16 cellular contexts compared by ENCODE assay signal in genomic region chr7:77580762-77581350, GRCh38. TPM values are rescaled to one million over a fixed set of nuclear protein-coding genes. Genes with fewer than 3 reads are reported as not detected.
DNase-seq lines count a peak whose midpoint lies in the region; TF ChIP-seq lines count a peak whose summit lies in the region.
"Had no signal": no experiment of that assay in that cellular context is flagged by ENCODE, and none has a peak within 500 bp of the region (broad histone marks: within the 10 kb centered on the region; RNA-seq: fewer than 3 reads in every experiment).

No MANE protein-coding gene starts in this region.

- no peak overlapping the region for H2AFZ ChIP-seq in osteoblast (ENCODE audit: low read length)

- H3K4me3 Mint-ChIP-seq in chondrocyte (ENCODE audit: unreplicated experiment), result no peak overlapping the region
- H3K4me3 Mint-ChIP-seq: activated naive CD4-positive, alpha-beta T cell treated with anti-CD3 and anti-CD28 coated beads, Interleukin-2, amount 50 U/mL, for 24 hours; CD4-positive, alpha-beta T cell; T-helper 2 cell treated with Interferon-gamma antibody and Interleukin-4, amounts not matched to agents 5 μg/mL and 100 μg/mL, for 36 hours had no signal

- TF ChIP-seq CTCF in chondrocyte (IDR thresholded peaks at IDR 0.05) (no peak), osteoblast (IDR thresholded peaks at IDR 0.05; ENCODE audit: extremely low read depth, low read depth, low read length) (no peak)

- H3K4me1 Mint-ChIP-seq in chondrocyte (ENCODE audit: low read depth), result peaks cover 33% of the 10 kb centered on the region
- H3K4me1 Mint-ChIP-seq: activated naive CD4-positive, alpha-beta T cell treated with anti-CD3 and anti-CD28 coated beads, Interleukin-2, amount 50 U/mL, for 24 hours had no signal

- H3K79me2 ChIP-seq in osteoblast (ENCODE audit: insufficient read depth, low read length), result peaks cover 77% of the 10 kb centered on the region

- H3K27ac Mint-ChIP-seq in chondrocyte (ENCODE audit: unreplicated experiment), result peak overlapping the region; percentile 75
- H3K27ac Mint-ChIP-seq: activated naive CD4-positive, alpha-beta T cell treated with anti-CD3 and anti-CD28 coated beads, Interleukin-2, amount 50 U/mL, for 24 hours; CD4-positive, alpha-beta T cell; T-helper 2 cell treated with Interferon-gamma antibody and Interleukin-4, amounts not matched to agents 5 μg/mL and 100 μg/mL, for 36 hours had no signal

- H3K4me3 ChIP-seq in osteoblast (ENCODE audit: insufficient read depth, low read length), result no peak overlapping the region
- H3K4me3 ChIP-seq: stomach had no signal

- H4K20me1 ChIP-seq in osteoblast (ENCODE audit: insufficient read depth, low read length), result peaks cover 11% of the 10 kb centered on the region

- H3K4me2 ChIP-seq in osteoblast (ENCODE audit: insufficient read depth, low read length), result peak overlapping the region; percentile 10

- peaks cover 11% of the 10 kb centered on the region for H3K36me3 Mint-ChIP-seq in chondrocyte (ENCODE audit: low read depth)

- peak; percentile 5 for DNase-seq in DMS79 (lab: John Stamatoyannopoulos, UW)
- DNase-seq in NCI-H1105 (lab: John Stamatoyannopoulos, UW), result peak; percentile 26
- no peak for DNase-seq in chondrocyte (ENCODE audit: low spot score)
- peak; percentile 51 for DNase-seq in osteoblast (ENCODE audit: insufficient read length, low spot score, missing footprints)
- DNase-seq in HPDE6-E6E7 (ENCODE audit: extremely low spot score), result no peak
- no peak for DNase-seq in activated gamma-delta T cell treated with Interleukin-2 at 50 U/mL for 16 hours
- DNase-seq in stimulated activated CD4-positive, alpha-beta T cell treated with anti-CD3 and anti-CD28 coated beads, Interleukin-12 subunit alpha, Interleukin-12 subunit beta, amount 100 ng/mL, for 4 hours, result no peak
- DNase-seq: activated CD4-positive, alpha-beta T cell treated with anti-CD3 and anti-CD28 coated beads for 4 hours; CD4-positive, alpha-beta T cell; islet precursor cell; midbrain; NCI-H1694; SHP77 treated with DMSO at 0.1 percent for 48 hours; stomach had no signal

- no peaks in the 10 kb centered on the region for H3K27me3 Mint-ChIP-seq in chondrocyte (ENCODE audit: low read depth)
- H3K27me3 Mint-ChIP-seq: activated naive CD4-positive, alpha-beta T cell treated with anti-CD3 and anti-CD28 coated beads, Interleukin-2, amount 50 U/mL, for 24 hours; CD4-positive, alpha-beta T cell had no signal

- peak overlapping the region; percentile 33 for H3K27ac ChIP-seq in osteoblast (ENCODE audit: low read depth, low read length)
- H3K27ac ChIP-seq: stomach had no signal

- H3K9me3 Mint-ChIP-seq in chondrocyte (ENCODE audit: low read depth), result no peaks in the 10 kb centered on the region
- H3K9me3 Mint-ChIP-seq: activated naive CD4-positive, alpha-beta T cell treated with anti-CD3 and anti-CD28 coated beads, Interleukin-2, amount 50 U/mL, for 24 hours; CD4-positive, alpha-beta T cell; T-helper 2 cell treated with Interferon-gamma antibody and Interleukin-4, amounts not matched to agents 5 μg/mL and 100 μg/mL, for 36 hours had no signal

- H3K9me3 ChIP-seq in osteoblast (ENCODE audit: low read depth, low read length), result no peaks in the 10 kb centered on the region
- H3K9me3 ChIP-seq: stomach had no signal

- no peaks in the 10 kb centered on the region for H3K27me3 ChIP-seq in osteoblast (ENCODE audit: insufficient read depth, low read length)
- H3K27me3 ChIP-seq: stomach had no signal

- H3K36me3 ChIP-seq in osteoblast (ENCODE audit: insufficient read depth, low read length), result peaks cover 37% of the 10 kb centered on the region

- peaks cover 4% of the 10 kb centered on the region for H3K4me1 ChIP-seq in osteoblast (ENCODE audit: insufficient read depth, low read length)

RNA-seq across cellular contexts. Expression of gene PTPN12, which starts 43.8 kb away (rescaled TPM):
- 68.2 to 72.0 TPM (median 69.3 TPM) in 3 replicates for total RNA-seq in chondrocyte
- total RNA-seq in osteoblast, result 78.1 and 80.7 TPM in 2 replicates

Comparison
In these comparisons a context has a peak if more than half of its experiments do, and no peak if none do; other contexts are left out.
1. DNase-seq: peak in DMS79 (single experiment), NCI-H1105 (single experiment) and osteoblast (single experiment); none in chondrocyte (single experiment), HPDE6-E6E7 (single experiment), activated gamma-delta T cell treated with Interleukin-2 at 50 U/mL for 16 hours (single experiment) and stimulated activated CD4-positive, alpha-beta T cell treated with anti-CD3 and anti-CD28 coated beads, Interleukin-12 subunit alpha, Interleukin-12 subunit beta, amount 100 ng/mL, for 4 hours (single experiment).